In the genomic region with DNA sequence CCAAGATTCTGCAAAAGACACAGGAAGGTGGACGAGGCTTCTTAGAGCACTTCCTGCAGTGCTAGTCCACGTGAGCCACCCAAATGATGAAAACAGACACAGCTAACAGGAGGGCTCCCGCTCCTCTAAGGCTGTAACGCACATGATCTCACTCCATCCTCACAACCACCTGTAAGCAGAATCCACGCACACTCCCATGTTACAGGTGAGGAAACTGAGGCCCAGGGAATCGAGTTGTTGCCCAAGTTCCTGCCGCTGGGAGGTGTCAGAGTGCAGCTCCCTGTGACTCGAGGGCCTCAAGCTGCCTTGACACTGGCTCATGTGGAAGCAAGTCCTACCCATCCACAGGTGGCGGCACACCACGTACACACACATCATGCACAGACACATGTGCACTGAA, we compare ENCODE assay signal across 13 cellular contexts. TPM values are rescaled to one million over a fixed set of nuclear protein-coding genes. Genes with fewer than 3 reads are reported as not detected.
DNase-seq lines count a peak whose midpoint lies in the region; ATAC-seq lines count a peak whose summit lies in the region.
"Had no signal": no experiment of that assay in that cellular context is flagged by ENCODE, and none has a peak within 500 bp of the region (broad histone marks: within the 10 kb centered on the region; RNA-seq: fewer than 3 reads in every experiment).

No MANE protein-coding gene starts in this region.

- H3K4me3 ChIP-seq in CD4-positive, CD25-positive, alpha-beta regulatory T cell (ENCODE audit: low read depth, low read length), result peak overlapping the region; percentile 47
- H3K4me3 ChIP-seq in CD8-positive, alpha-beta memory T cell (ENCODE audit: low read length), result no peak overlapping the region
- H3K4me3 ChIP-seq: MG63, mucosa of descending colon, SJCRH30 had no signal

- H3K4me3 Mint-ChIP-seq in CD4-positive, CD25-positive, alpha-beta regulatory T cell, result peak overlapping the region; percentile 72 to 93 (median 83)
- H3K4me3 Mint-ChIP-seq in CD8-positive, alpha-beta memory T cell, result peak overlapping the region in 5 of 7 donors; percentile 12 to 87 (median 61)
- peak overlapping the region; percentile 31 to 80 (median 70) for H3K4me3 Mint-ChIP-seq in naive thymus-derived CD8-positive, alpha-beta T cell
- H3K4me3 Mint-ChIP-seq: endodermal cell, HFFc6 had no signal

- no peaks in the 10 kb centered on the region for H3K9me3 Mint-ChIP-seq in CD4-positive, CD25-positive, alpha-beta regulatory T cell
- no peaks in the 10 kb centered on the region for H3K9me3 Mint-ChIP-seq in CD8-positive, alpha-beta memory T cell
- H3K9me3 Mint-ChIP-seq in activated naive CD4-positive, alpha-beta T cell treated with anti-CD3 and anti-CD28 coated beads, Interleukin-2, amount 50 U/mL, for 72 hours, result no peaks in the 10 kb centered on the region
- no peaks in the 10 kb centered on the region for H3K9me3 Mint-ChIP-seq in naive thymus-derived CD8-positive, alpha-beta T cell
- H3K9me3 Mint-ChIP-seq: endodermal cell, HFFc6 had no signal

- peaks cover under 1% of the 10 kb centered on the region for H3K36me3 Mint-ChIP-seq in CD4-positive, CD25-positive, alpha-beta regulatory T cell
- H3K36me3 Mint-ChIP-seq in CD8-positive, alpha-beta memory T cell, result peaks cover 0 to 5% (median under 1%) of the 10 kb centered on the region in 3 donors
- H3K36me3 Mint-ChIP-seq in activated naive CD4-positive, alpha-beta T cell treated with anti-CD3 and anti-CD28 coated beads, Interleukin-2, amount 50 U/mL, for 72 hours, result no peaks in the 10 kb centered on the region
- peaks cover 0 to 3% (median 0%) of the 10 kb centered on the region in 3 donors for H3K36me3 Mint-ChIP-seq in naive thymus-derived CD8-positive, alpha-beta T cell

- peak in 1 of 3 donors; percentile 76 for DNase-seq in CD4-positive, CD25-positive, alpha-beta regulatory T cell
- DNase-seq in CD8-positive, alpha-beta memory T cell, result peak in 1 of 5 donors; percentile 45
- DNase-seq in activated naive CD4-positive, alpha-beta T cell treated with anti-CD3 and anti-CD28 coated beads, Interleukin-2, amount 50 U/mL, for 72 hours (ENCODE audit: low spot score in 2 of 2), result no peak
- peak in 2 of 10 donors; percentile 36 to 45 for DNase-seq in naive thymus-derived CD8-positive, alpha-beta T cell
- DNase-seq in activated CD8-positive, alpha-beta memory T cell treated with anti-CD3 and anti-CD28 coated beads, Interleukin-2, amount 50 U/mL, for 48 hours, result no peak
- DNase-seq in activated gamma-delta T cell (lab: John Stamatoyannopoulos, UW), result no peak
- DNase-seq: Caco-2, endodermal cell, HFFc6, MG63, SJCRH30 had no signal

- H3K27ac Mint-ChIP-seq in CD4-positive, CD25-positive, alpha-beta regulatory T cell, result peak overlapping the region; percentile 90 to 96 (median 94)
- peak overlapping the region; percentile 55 to 96 (median 84) for H3K27ac Mint-ChIP-seq in CD8-positive, alpha-beta memory T cell
- H3K27ac Mint-ChIP-seq in activated naive CD4-positive, alpha-beta T cell treated with anti-CD3 and anti-CD28 coated beads, Interleukin-2, amount 50 U/mL, for 72 hours, result peak overlapping the region; percentile 48 to 91
- H3K27ac Mint-ChIP-seq in naive thymus-derived CD8-positive, alpha-beta T cell, result peak overlapping the region; percentile 81 to 99 (median 92)
- H3K27ac Mint-ChIP-seq: endodermal cell, HFFc6 had no signal

- H3K9me3 ChIP-seq in CD4-positive, CD25-positive, alpha-beta regulatory T cell (ENCODE audit: control insufficient read depth in 2 of 2, low read length in 2 of 2), result no peaks in the 10 kb centered on the region
- no peaks in the 10 kb centered on the region for H3K9me3 ChIP-seq in CD8-positive, alpha-beta memory T cell (ENCODE audit: low read length)
- H3K9me3 ChIP-seq: Caco-2, MG63, mucosa of descending colon, SJCRH30 had no signal

- CTCF ChIA-PET in CD8-positive, alpha-beta memory T cell (lab: Charles Lee), result interaction anchor here (1.0 to 1.8 kb wide), 4 partner anchors 24 to 28 kb away, joined by 3 to 5 read pairs (median 4); no protein-coding TSS in a partner anchor

- peaks cover 13 to 75% (median 42%) of the 10 kb centered on the region in 4 donors for H3K4me1 Mint-ChIP-seq in CD4-positive, CD25-positive, alpha-beta regulatory T cell
- peaks cover 54 to 71% (median 66%) of the 10 kb centered on the region in 3 donors for H3K4me1 Mint-ChIP-seq in CD8-positive, alpha-beta memory T cell
- H3K4me1 Mint-ChIP-seq in naive thymus-derived CD8-positive, alpha-beta T cell, result peaks cover 45 to 75% (median 70%) of the 10 kb centered on the region in 4 donors

- POLR2A ChIA-PET in CD8-positive, alpha-beta memory T cell (lab: Charles Lee), result interaction anchor here (1.0 kb wide), 1 partner anchor 22 kb away, joined by 3 read pairs; no protein-coding TSS in a partner anchor
- POLR2A ChIA-PET in naive thymus-derived CD8-positive, alpha-beta T cell (lab: Charles Lee), result interaction anchor here (0.5 to 7.9 kb wide), 13 partner anchors 9 to 187 kb away, joined by 3 to 69 read pairs (median 10); no protein-coding TSS in a partner anchor

- ATAC-seq in CD4-positive, CD25-positive, alpha-beta regulatory T cell (ENCODE audit: low read depth in 2 of 2), result peak; percentile 39
- ATAC-seq in activated naive CD4-positive, alpha-beta T cell treated with anti-CD3 and anti-CD28 coated beads, Interleukin-2, amount 50 U/mL, for 72 hours, result peak; percentile 12 to 16
- peak; percentile 19 to 32 for ATAC-seq in naive thymus-derived CD8-positive, alpha-beta T cell
- ATAC-seq in GM18861 (IDR thresholded peaks at IDR 0.05; ENCODE audit: unreplicated experiment), result no peak
- ATAC-seq: mucosa of descending colon had no signal

- H3K27me3 Mint-ChIP-seq in CD4-positive, CD25-positive, alpha-beta regulatory T cell, result no peaks in the 10 kb centered on the region
- H3K27me3 Mint-ChIP-seq in CD8-positive, alpha-beta memory T cell, result peaks cover 0 to 1% of the 10 kb centered on the region in 2 donors
- no peaks in the 10 kb centered on the region for H3K27me3 Mint-ChIP-seq in naive thymus-derived CD8-positive, alpha-beta T cell

- H3K27ac ChIP-seq in CD4-positive, CD25-positive, alpha-beta regulatory T cell (ENCODE audit: insufficient read depth, low read length, poor library complexity, severe bottlenecking), result peak overlapping the region; percentile 73
- H3K27ac ChIP-seq in CD8-positive, alpha-beta memory T cell (ENCODE audit: low read depth, low read length), result no peak overlapping the region
- H3K27ac ChIP-seq: SJCRH30 had no signal

- no peaks in the 10 kb centered on the region for H3K27me3 ChIP-seq in CD4-positive, CD25-positive, alpha-beta regulatory T cell (ENCODE audit: control insufficient read depth, insufficient read depth, low read length)
- no peaks in the 10 kb centered on the region for H3K27me3 ChIP-seq in CD8-positive, alpha-beta memory T cell (ENCODE audit: insufficient read depth, low read length, poor library complexity, severe bottlenecking)
- H3K27me3 ChIP-seq: MG63, SJCRH30 had no signal

- H3K4me1 ChIP-seq in CD4-positive, CD25-positive, alpha-beta regulatory T cell (ENCODE audit: control insufficient read depth, insufficient read depth, low read length, poor library complexity, severe bottlenecking), result peaks cover 82% of the 10 kb centered on the region
- peaks cover 56% of the 10 kb centered on the region for H3K4me1 ChIP-seq in CD8-positive, alpha-beta memory T cell (ENCODE audit: insufficient read depth, low read length)
- H3K4me1 ChIP-seq: Caco-2 had no signal

- H3K36me3 ChIP-seq in CD4-positive, CD25-positive, alpha-beta regulatory T cell (ENCODE audit: control insufficient read depth, insufficient read depth, low read length), result no peaks in the 10 kb centered on the region
- no peaks in the 10 kb centered on the region for H3K36me3 ChIP-seq in CD8-positive, alpha-beta memory T cell (ENCODE audit: insufficient read depth, low read length)
- H3K36me3 ChIP-seq: MG63 had no signal

RNA-seq across cellular contexts. Expression of a gene that starts 4.4 kb away (rescaled TPM):
- total RNA-seq in CD4-positive, CD25-positive, alpha-beta regulatory T cell, result 81.0 TPM
- 10 to 100 TPM in 3 of 4 donors, 1 to 10 TPM in 1; 8.1 to 14.4 (median 11.9) TPM for polyA plus RNA-seq in CD4-positive, CD25-positive, alpha-beta regulatory T cell
- 10 to 100 TPM; 77.9 to 80.7 TPM for total RNA-seq in CD8-positive, alpha-beta memory T cell
- 19.4 TPM for polyA plus RNA-seq in CD8-positive, alpha-beta memory T cell
- total RNA-seq in activated naive CD4-positive, alpha-beta T cell treated with anti-CD3 and anti-CD28 coated beads, Interleukin-2, amount 50 U/mL, for 72 hours, result 10 to 100 TPM; 83.1 to 89.6 TPM
- total RNA-seq in naive thymus-derived CD8-positive, alpha-beta T cell, result 100 to 1,000 TPM; 121 to 122 TPM
- polyA plus RNA-seq in naive thymus-derived CD8-positive, alpha-beta T cell, result 10 to 100 TPM; 17.9 to 31.2 (median 27.2) TPM
